8 cellular contexts compared by ENCODE assay signal in the genomic region with DNA sequence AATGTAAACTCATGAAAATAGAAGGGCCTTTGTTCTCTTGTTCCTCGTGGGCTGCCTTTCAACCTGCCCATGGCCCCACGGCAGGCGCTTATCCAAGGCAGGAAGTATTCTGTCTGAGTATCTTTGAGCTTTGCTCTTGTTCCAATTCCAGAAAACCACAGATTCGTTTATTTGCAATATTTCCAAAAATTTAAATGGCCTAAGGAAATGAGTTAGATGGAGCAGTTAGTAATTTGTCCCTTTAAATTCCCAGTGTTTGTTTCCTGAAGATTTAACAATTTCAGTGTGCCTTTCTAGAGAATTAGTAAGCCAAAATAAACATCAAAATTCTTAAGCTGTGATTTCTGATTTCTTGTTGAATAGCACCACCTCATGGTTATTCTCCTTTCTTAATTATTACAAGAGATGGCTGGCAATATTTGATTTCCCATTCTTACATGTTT.
DNase-seq lines count a peak whose midpoint lies in the region; ATAC-seq and TF ChIP-seq lines count a peak whose summit lies in the region.

No MANE protein-coding gene starts in this region.

- H3K4me1 Mint-ChIP-seq in activated naive CD4-positive, alpha-beta T cell treated with anti-CD3 and anti-CD28 coated beads, Interleukin-2, amount 10 ng/mL, durations not matched to agents 7 days and 5 days = no peaks in the 10 kb centered on the region

- no peak for ATAC-seq in GM21423 (IDR thresholded peaks at IDR 0.05; ENCODE audit: unreplicated experiment)

- H3K9me3 Mint-ChIP-seq in activated naive CD4-positive, alpha-beta T cell treated with anti-CD3 and anti-CD28 coated beads, Interleukin-2, amount 10 ng/mL, durations not matched to agents 7 days and 5 days = no peaks in the 10 kb centered on the region

- no peak overlapping the region for H3K27ac Mint-ChIP-seq in activated naive CD4-positive, alpha-beta T cell treated with anti-CD3 and anti-CD28 coated beads, Interleukin-2, amount 10 ng/mL, durations not matched to agents 7 days and 5 days

- no peak for TF ChIP-seq EP300 in suprapubic skin (IDR thresholded peaks at IDR 0.05)

- H3K79me2 ChIP-seq in fibroblast of lung (ENCODE audit: control insufficient read depth, insufficient read depth, low read length) = no peaks in the 10 kb centered on the region

- no peak overlapping the region; the same call in 1 of the 2 replicates for H3K4me3 ChIP-seq in AG04450 (ENCODE audit: low read depth, low read length)
- peak overlapping the region in 3 of 4 experiments; percentile 9 to 15 (median 14) for H3K4me3 ChIP-seq in fibroblast of lung (replicated peaks in 1 of 4; ENCODE audit: control extremely low read depth in 1 of 4, insufficient read depth in 1 of 4, low read depth in 3 of 4, low read length in 4 of 4)
- no peak overlapping the region for H3K4me3 ChIP-seq in suprapubic skin

- no peak overlapping the region for H3K4me3 Mint-ChIP-seq in activated naive CD4-positive, alpha-beta T cell treated with anti-CD3 and anti-CD28 coated beads, Interleukin-2, amount 10 ng/mL, durations not matched to agents 7 days and 5 days

- POLR2A ChIA-PET in AG04450 (lab: Yijun Ruan, JAX) = interaction anchor here (1.5 kb wide), 1 partner anchor 87 kb away, joined by 5 read pairs; no protein-coding TSS in a partner anchor

- no peaks in the 10 kb centered on the region for H3K36me3 Mint-ChIP-seq in activated naive CD4-positive, alpha-beta T cell treated with anti-CD3 and anti-CD28 coated beads, Interleukin-2, amount 10 ng/mL, durations not matched to agents 7 days and 5 days

- peaks cover 22% of the 10 kb centered on the region for H3K27me3 Mint-ChIP-seq in activated naive CD4-positive, alpha-beta T cell treated with anti-CD3 and anti-CD28 coated beads, Interleukin-2, amount 10 ng/mL, durations not matched to agents 7 days and 5 days

- H2AFZ ChIP-seq in fibroblast of lung (ENCODE audit: low read length) = peak overlapping the region; percentile 40

- TF ChIP-seq CTCF in AG04450 (IDR thresholded peaks at IDR 0.05; ENCODE audit: low read depth, low read length) (peak; percentile 42), fibroblast of lung (conservative IDR thresholded peaks at IDR 0.05 in 1 of 2, IDR thresholded peaks at IDR 0.05 in 1 of 2; ENCODE audit: low read depth in 1 of 2, low read length in 2 of 2) (peak in 1 of 2 donors; percentile 26), suprapubic skin (IDR thresholded peaks at IDR 0.05) (no peak)

- DNase-seq in AG04450 (ENCODE audit: low read depth, low spot score) (peak; percentile 7), H4 (ENCODE audit: low spot score) (peak; percentile 59), RKO (ENCODE audit: low spot score) (peak; percentile 75), fibroblast of lung (ENCODE audit: low read depth in 2 of 2) (peak; percentile 79 to 80), pons (ENCODE audit: low spot score) (peak; percentile 82), suprapubic skin (ENCODE audit: low spot score in 2 of 2) (no peak)
- no peak for DNase-seq in activated naive CD4-positive, alpha-beta T cell treated with anti-CD3 and anti-CD28 coated beads, Interleukin-2, amount 10 ng/mL, durations not matched to agents 7 days and 5 days

- H3K27ac ChIP-seq in AG04450 (ENCODE audit: low read depth, low read length) (no peak overlapping the region), fibroblast of lung (ENCODE audit: insufficient read depth, low read length) (no peak overlapping the region), suprapubic skin (no peak overlapping the region)

- H3K9ac ChIP-seq in fibroblast of lung (ENCODE audit: insufficient read depth, low read length) = no peak overlapping the region

- CTCF ChIA-PET in AG04450 (lab: Charles Lee) = interaction anchor here (0.6 to 5.7 kb wide), 24 partner anchors 11 to 1687 kb away, joined by 3 to 239 read pairs (median 4); no protein-coding TSS in a partner anchor
- CTCF ChIA-PET in activated naive CD4-positive, alpha-beta T cell treated with anti-CD3 and anti-CD28 coated beads, Interleukin-2, amount 10 ng/mL, durations not matched to agents 7 days and 5 days (lab: Charles Lee) = interaction anchor here (0.6 to 5.1 kb wide), 7 partner anchors 12 to 403 kb away, joined by 3 to 49 read pairs (median 4); no protein-coding TSS in a partner anchor

- WGBS in suprapubic skin = 11% methylated on average over 4 of the region's 4 CpGs

- H3K9me3 ChIP-seq in AG04450 (ENCODE audit: control insufficient read depth, insufficient read depth, low read length) = no peaks in the 10 kb centered on the region
- H3K9me3 ChIP-seq in fibroblast of lung (ENCODE audit: control insufficient read depth, insufficient read depth, low read depth, low read length) = no peaks in the 10 kb centered on the region
- H3K9me3 ChIP-seq in suprapubic skin = no peaks in the 10 kb centered on the region

- H3K36me3 ChIP-seq in fibroblast of lung (ENCODE audit: control insufficient read depth, insufficient read depth, low read length) (no peaks in the 10 kb centered on the region), suprapubic skin (no peaks in the 10 kb centered on the region)

- H3K4me2 ChIP-seq in fibroblast of lung (ENCODE audit: extremely low read depth, insufficient read depth, low read length) = peak overlapping the region; percentile 40

- peaks cover 2% of the 10 kb centered on the region for H3K4me1 ChIP-seq in fibroblast of lung (ENCODE audit: control insufficient read depth, extremely low read depth, insufficient read depth, low read length)
- peaks cover 2% of the 10 kb centered on the region for H3K4me1 ChIP-seq in suprapubic skin

- H3K27me3 ChIP-seq in AG04450 (ENCODE audit: control insufficient read depth, insufficient read depth, low read length) (no peaks in the 10 kb centered on the region), fibroblast of lung (ENCODE audit: control insufficient read depth, insufficient read depth, low read length) (no peaks in the 10 kb centered on the region), suprapubic skin (no peaks in the 10 kb centered on the region)

- H4K20me1 ChIP-seq in fibroblast of lung (ENCODE audit: control insufficient read depth, extremely low read depth, insufficient read depth, low read length) = no peaks in the 10 kb centered on the region

- TF ChIP-seq POLR2A in suprapubic skin (IDR thresholded peaks at IDR 0.05) = no peak

Comparison
In these comparisons a context has a peak if more than half of its experiments do, and no peak if none do; other contexts are left out.
1. DNase-seq: peak in AG04450 (single experiment), H4 (single experiment), RKO (single experiment), fibroblast of lung (2 of 2) and pons (single experiment); none in activated naive CD4-positive, alpha-beta T cell treated with anti-CD3 and anti-CD28 coated beads, Interleukin-2, amount 10 ng/mL, durations not matched to agents 7 days and 5 days (single experiment) and suprapubic skin (0 of 2).
2. H3K4me3 ChIP-seq: peak in fibroblast of lung (3 of 4); none in AG04450 (single experiment) and suprapubic skin (single experiment).